ENCODE assay signal across 7 cellular contexts in genomic region chr9:137053944-137054931, GRCh38. TPM values are rescaled to one million over a fixed set of nuclear protein-coding genes. Genes with fewer than 3 reads are reported as not detected.
DNase-seq lines count a peak whose midpoint lies in the region; ATAC-seq and TF ChIP-seq lines count a peak whose summit lies in the region.

Gene ENTPD2 (minus strand): TSS chr9:137054061. CDS start chr9:137053997, 64 bp downstream.

- H3K36me3 ChIP-seq in HUES64 (ENCODE audit: insufficient read depth, low read length) (no peaks in the 10 kb centered on the region), prostate gland (no peaks in the 10 kb centered on the region)

- WGBS in HUES64: 15% methylated on average over 90 of the region's 90 CpGs
- 51% methylated on average over 32 of the region's 90 CpGs for WGBS in prostate gland

- intact Hi-C loops in prostate gland (cut with DNase I): no loop called here

- H3K9ac ChIP-seq in HUES64 (ENCODE audit: low read depth, low read length): no peak within 1 kb of the TSS; the same call in 1 of the 2 replicates

- TF ChIP-seq CTCF in epithelial cell of proximal tubule (conservative IDR thresholded peaks at IDR 0.05; ENCODE audit: low read depth, low read length): no peak
- no peak for TF ChIP-seq CTCF in prostate gland (IDR thresholded peaks at IDR 0.05)

- peak; percentile 43 for TF ChIP-seq POLR2A in prostate gland (IDR thresholded peaks at IDR 0.05)

- no peak for ATAC-seq in GM19328 (IDR thresholded peaks at IDR 0.05; ENCODE audit: unreplicated experiment)

- H3K9me3 ChIP-seq in HUES64 (ENCODE audit: insufficient read depth, low read depth, low read length): no peaks in the 10 kb centered on the region
- H3K9me3 ChIP-seq in prostate gland: no peaks in the 10 kb centered on the region

- H3K27me3 ChIP-seq in HUES64 (ENCODE audit: insufficient read depth, low read length) (peaks cover 68% of the 10 kb centered on the region), prostate gland (replicated peaks; ENCODE audit: insufficient read depth) (no peaks in the 10 kb centered on the region)

- H3K4me3 ChIP-seq in HUES64 (ENCODE audit: low read length) (peak within 1 kb of the TSS; percentile 50), epithelial cell of proximal tubule (ENCODE audit: low read depth, low read length) (peak within 1 kb of the TSS; percentile 37), prostate gland (peak within 1 kb of the TSS; percentile 43 to 58)

- H3K4me1 ChIP-seq in HUES64 (ENCODE audit: insufficient read depth, low read length): no peaks in the 10 kb centered on the region
- H3K4me1 ChIP-seq in prostate gland (replicated peaks): peaks cover 36% of the 10 kb centered on the region

- H3K27ac ChIP-seq in HUES64 (ENCODE audit: low read depth, low read length) (no peak within 1 kb of the TSS), prostate gland (peak within 1 kb of the TSS; percentile 43 to 76)

- in situ Hi-C loops in KBM-7 (cut with MboI; ENCODE audit: low pct_unique_long_range_greater_than_20kb, low sequenced_read_pairs): no loop called here

- DNase-seq in SW480 (ENCODE audit: low spot score) (peak; percentile 70), epithelial cell of proximal tubule (ENCODE audit: low read depth) (no peak), prostate gland (ENCODE audit: low spot score) (peak; percentile 82), KBM-7 (no peak)
- no peak for DNase-seq in central memory CD4-positive, alpha-beta T cell

RNA-seq across cellular contexts. Expression of gene ENTPD2, which starts in this region (rescaled TPM):
- polyA plus RNA-seq in HUES64 (2013, experiment 1 of 2): 0.30 TPM
- 0.70 TPM for polyA plus RNA-seq in HUES64 (2013, experiment 2 of 2)
- total RNA-seq in epithelial cell of proximal tubule: 0.87 TPM in 1 of 2 replicates, not detected in the other
- total RNA-seq in prostate gland: 10 to 100 TPM in 1 of 2 donors, 1 to 10 TPM in 1; 9.8 to 10.9 TPM

Comparison
In these comparisons a context has a peak if more than half of its experiments do, and no peak if none do; other contexts are left out.
1. DNase-seq: peak in SW480 (single experiment) and prostate gland (single experiment); none in epithelial cell of proximal tubule (single experiment), KBM-7 (single experiment) and central memory CD4-positive, alpha-beta T cell (single experiment).
2. Peak in every context shown above with its lines, with median percentiles within 50 percentile points of each other: H3K4me3 ChIP-seq.